33 cellular contexts compared by ENCODE assay signal in genomic region chr6:31919624-31920303, GRCh38.
"Had no signal": no experiment of that assay in that cellular context is flagged by ENCODE, and none has a peak within 500 bp of the region (broad histone marks: within the 10 kb centered on the region; RNA-seq: fewer than 3 reads in every experiment).

No MANE protein-coding gene starts in this region.

- ATAC-seq: activated CD4-positive, alpha-beta T cell treated with anti-CD3 and anti-CD28 coated beads for 36 hours; activated CD8-positive, alpha-beta memory T cell treated with anti-CD3 and anti-CD28 coated beads, Interleukin-2, amount 10 ng/mL, durations not matched to agents 7 days and 5 days; activated CD8-positive, alpha-beta T cell treated with anti-CD3 and anti-CD28 coated beads, Interleukin-2, amount 10 ng/mL, durations not matched to agents 7 days and 5 days; gastrocnemius medialis; left ventricle myocardium superior; sciatic nerve; stimulated activated effector memory CD8-positive, alpha-beta T cell treated with anti-CD3 and anti-CD28 coated beads, Interleukin-12 subunit alpha, Interleukin-12 subunit beta, amount 100 ng/mL, for 72 hours had no signal

- H3K9me3 Mint-ChIP-seq: brain; mesothelial cell of epicardium; naive B cell; stimulated activated effector memory CD8-positive, alpha-beta T cell treated with anti-CD3 and anti-CD28 coated beads, Interleukin-12 subunit alpha, Interleukin-12 subunit beta, amount 100 ng/mL, for 72 hours; stimulated activated naive CD8-positive, alpha-beta T cell treated with anti-CD3 and anti-CD28 coated beads, Interleukin-15, Interleukin-2, amounts not matched to agents 100 ng/mL and 50 ng/mL, for 24 hours; T-helper 2 cell treated with Interferon-gamma antibody and Interleukin-4, amounts not matched to agents 5 μg/mL and 100 μg/mL, for 36 hours had no signal

- H3K36me3 ChIP-seq: adrenal gland, cardiac muscle cell, colonic mucosa, gastrocnemius medialis, neutrophil, ovary, thoracic aorta had no signal

- H3K36me3 Mint-ChIP-seq: activated CD8-positive, alpha-beta memory T cell treated with anti-CD3 and anti-CD28 coated beads, Interleukin-2, amount 10 ng/mL, durations not matched to agents 7 days and 5 days; activated naive CD8-positive, alpha-beta T cell; brain; mesothelial cell of epicardium; naive B cell; stimulated activated effector memory CD8-positive, alpha-beta T cell treated with anti-CD3 and anti-CD28 coated beads, Interleukin-12 subunit alpha, Interleukin-12 subunit beta, amount 100 ng/mL, for 72 hours had no signal

- DNase-seq: activated CD4-positive, alpha-beta T cell treated with anti-CD3 and anti-CD28 coated beads for 36 hours; activated CD4-positive, CD25-positive, alpha-beta regulatory T cell; activated CD8-positive, alpha-beta memory T cell treated with anti-CD3 and anti-CD28 coated beads, Interleukin-2, amount 10 ng/mL, durations not matched to agents 7 days and 5 days; activated CD8-positive, alpha-beta T cell treated with anti-CD3 and anti-CD28 coated beads, Interleukin-2, amount 10 ng/mL, durations not matched to agents 7 days and 5 days; activated naive CD4-positive, alpha-beta T cell treated with Interleukin-2 at 50 U/mL for 16 hours; activated T-cell treated with anti-CD3 and anti-CD28 coated beads, Interleukin-2, amount 50 U/mL, for 48 hours; adrenal gland; cerebellar nuclear complex; colonic mucosa; dorsolateral prefrontal cortex; effector memory CD4-positive, alpha-beta T cell; gastrocnemius medialis; glutamatergic neuron; islet precursor cell; left ventricle myocardium superior; naive B cell; nephron progenitor cell; ovary; retina; stimulated activated CD4-positive, alpha-beta T cell treated with anti-CD3 and anti-CD28 coated beads, Interleukin-4, amount 100 ng/mL, for 24 hours; T-helper 1 cell had no signal

- H3K27me3 ChIP-seq: adrenal gland, cardiac muscle cell, colonic mucosa, dorsolateral prefrontal cortex, gastrocnemius medialis, neutrophil, ovary had no signal

- H3K27ac Mint-ChIP-seq: activated CD4-positive, alpha-beta T cell treated with anti-CD3 and anti-CD28 coated beads for 36 hours; activated CD8-positive, alpha-beta memory T cell treated with anti-CD3 and anti-CD28 coated beads, Interleukin-2, amount 10 ng/mL, durations not matched to agents 7 days and 5 days; activated CD8-positive, alpha-beta T cell treated with anti-CD3 and anti-CD28 coated beads, Interleukin-2, amount 10 ng/mL, durations not matched to agents 7 days and 5 days; activated naive CD8-positive, alpha-beta T cell; brain; mesothelial cell of epicardium; naive B cell; nephron progenitor cell; progenitor cell of endocrine pancreas; stimulated activated effector memory CD8-positive, alpha-beta T cell treated with anti-CD3 and anti-CD28 coated beads, Interleukin-12 subunit alpha, Interleukin-12 subunit beta, amount 100 ng/mL, for 72 hours; stimulated activated naive CD8-positive, alpha-beta T cell treated with anti-CD3 and anti-CD28 coated beads, Interleukin-15, Interleukin-2, amounts not matched to agents 100 ng/mL and 50 ng/mL, for 24 hours; T-helper 2 cell treated with Interferon-gamma antibody and Interleukin-4, amounts not matched to agents 5 μg/mL and 100 μg/mL, for 36 hours had no signal

- H3K27me3 Mint-ChIP-seq: activated CD8-positive, alpha-beta memory T cell treated with anti-CD3 and anti-CD28 coated beads, Interleukin-2, amount 10 ng/mL, durations not matched to agents 7 days and 5 days; activated naive CD8-positive, alpha-beta T cell had no signal

- H3K27ac ChIP-seq: adrenal gland, cardiac muscle cell, colonic mucosa, dorsolateral prefrontal cortex, gastrocnemius medialis, neutrophil, ovary, skin epidermis, thoracic aorta had no signal

- H3K4me3 Mint-ChIP-seq: activated CD4-positive, alpha-beta T cell treated with anti-CD3 and anti-CD28 coated beads for 36 hours; activated CD8-positive, alpha-beta memory T cell treated with anti-CD3 and anti-CD28 coated beads, Interleukin-2, amount 10 ng/mL, durations not matched to agents 7 days and 5 days; activated CD8-positive, alpha-beta T cell treated with anti-CD3 and anti-CD28 coated beads, Interleukin-2, amount 10 ng/mL, durations not matched to agents 7 days and 5 days; activated naive CD8-positive, alpha-beta T cell; brain; mesothelial cell of epicardium; naive B cell; nephron progenitor cell; stimulated activated effector memory CD8-positive, alpha-beta T cell treated with anti-CD3 and anti-CD28 coated beads, Interleukin-12 subunit alpha, Interleukin-12 subunit beta, amount 100 ng/mL, for 72 hours; stimulated activated naive CD8-positive, alpha-beta T cell treated with anti-CD3 and anti-CD28 coated beads, Interleukin-15, Interleukin-2, amounts not matched to agents 100 ng/mL and 50 ng/mL, for 24 hours; T-helper 2 cell treated with Interferon-gamma antibody and Interleukin-4, amounts not matched to agents 5 μg/mL and 100 μg/mL, for 36 hours had no signal

- H3K4me1 Mint-ChIP-seq: activated CD4-positive, alpha-beta T cell treated with anti-CD3 and anti-CD28 coated beads for 36 hours; activated CD8-positive, alpha-beta memory T cell treated with anti-CD3 and anti-CD28 coated beads, Interleukin-2, amount 10 ng/mL, durations not matched to agents 7 days and 5 days; brain; stimulated activated effector memory CD8-positive, alpha-beta T cell treated with anti-CD3 and anti-CD28 coated beads, Interleukin-12 subunit alpha, Interleukin-12 subunit beta, amount 100 ng/mL, for 72 hours had no signal

- H3K9me3 ChIP-seq: adrenal gland, colonic mucosa, gastrocnemius medialis, neutrophil, ovary, thoracic aorta had no signal

- H3K4me3 ChIP-seq: adrenal gland, cardiac muscle cell, colonic mucosa, dorsolateral prefrontal cortex, gastrocnemius medialis, ovary, skin epidermis, thoracic aorta had no signal

- H3K4me1 ChIP-seq: adrenal gland, colonic mucosa, gastrocnemius medialis had no signal
